ENCODE assay signal across 9 cellular contexts in the genomic region with DNA sequence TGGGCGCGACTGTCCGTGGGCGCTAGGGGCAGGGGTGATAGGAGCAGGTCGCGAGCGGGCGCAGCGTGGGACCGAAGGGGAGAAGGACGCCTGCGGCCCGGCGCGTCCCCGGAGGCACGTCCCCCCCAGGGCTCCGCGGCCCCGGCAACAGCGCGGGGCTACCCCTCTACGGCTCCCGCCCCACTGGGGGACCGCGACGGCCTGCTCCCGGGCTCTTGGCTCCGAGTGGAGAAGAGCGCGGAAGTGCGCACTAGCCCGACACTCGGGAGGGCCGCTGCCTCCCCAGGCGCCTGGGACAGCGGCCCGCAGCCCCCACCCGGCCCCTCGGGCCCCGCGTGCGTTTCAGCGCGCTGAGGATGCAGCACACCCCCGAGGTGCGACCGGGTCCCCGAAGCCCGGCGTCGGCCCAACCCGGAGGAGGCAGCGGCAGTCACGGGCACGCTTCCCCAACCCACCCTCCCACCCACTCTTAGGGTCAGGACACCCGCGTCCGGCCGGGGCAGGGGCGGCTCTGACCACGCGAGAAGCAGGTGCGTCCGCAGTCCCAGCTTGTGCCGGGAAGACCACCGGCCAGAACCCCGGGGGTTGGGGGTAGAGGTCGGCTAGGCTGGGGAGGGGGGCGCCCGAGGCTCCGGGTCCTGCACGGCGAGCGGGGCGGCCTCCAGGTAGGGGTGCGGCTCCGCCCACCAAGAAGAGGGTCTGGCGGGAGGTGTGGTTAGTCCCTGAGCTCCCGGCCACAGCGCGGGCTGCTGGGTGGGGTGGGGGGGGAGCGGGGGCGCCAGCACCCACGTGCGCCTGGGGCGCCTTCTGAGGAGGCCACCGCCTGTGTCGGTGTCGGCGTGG. TPM values are rescaled to one million over a fixed set of nuclear protein-coding genes. Genes with fewer than 3 reads are reported as not detected.
DNase-seq lines count a peak whose midpoint lies in the region; ATAC-seq and TF ChIP-seq lines count a peak whose summit lies in the region.
"Had no signal": no experiment of that assay in that cellular context is flagged by ENCODE, and none has a peak within 500 bp of the region (broad histone marks: within the 10 kb centered on the region; RNA-seq: fewer than 3 reads in every experiment).

No MANE protein-coding gene starts in this region.

- no peak overlapping the region for H3K4me2 ChIP-seq in mesendoderm (ENCODE audit: low read length)

- H3K36me3 ChIP-seq in BE2C = no peaks in the 10 kb centered on the region; the same call in 1 of the 2 replicates
- no peaks in the 10 kb centered on the region for H3K36me3 ChIP-seq in HUES6 (ENCODE audit: control insufficient read depth, insufficient read depth, low read length)
- H3K36me3 ChIP-seq in ectodermal cell (ENCODE audit: control insufficient read depth, insufficient read depth, low read length) = peaks cover 6% of the 10 kb centered on the region
- H3K36me3 ChIP-seq in mesendoderm (ENCODE audit: control insufficient read depth, insufficient read depth, low read length) = no peaks in the 10 kb centered on the region

- H3K9me3 ChIP-seq in BE2C (peaks cover 4% of the 10 kb centered on the region; the same call in 1 of the 2 replicates), HUES6 (ENCODE audit: control insufficient read depth, insufficient read depth, low read depth, low read length) (peaks cover 4% of the 10 kb centered on the region; the same call in 1 of the 2 replicates), ectodermal cell (ENCODE audit: control insufficient read depth, low read length) (no peaks in the 10 kb centered on the region)

- H3K9ac ChIP-seq in HUES6 (ENCODE audit: low read length) (no peak overlapping the region), mesendoderm (ENCODE audit: low read length) (no peak overlapping the region)

- no peaks in the 10 kb centered on the region for H3K4me1 Mint-ChIP-seq in natural killer cell

- no peak overlapping the region for H4K5ac ChIP-seq in mesendoderm (ENCODE audit: low read length)

- H2BK15ac ChIP-seq in mesendoderm (replicated peaks; ENCODE audit: low read depth) = no peak overlapping the region

- no peak overlapping the region for H2BK5ac ChIP-seq in mesendoderm (ENCODE audit: low read length)

- H3K27ac ChIP-seq in HUES6 (ENCODE audit: low read depth, low read length) = no peak overlapping the region
- H3K27ac ChIP-seq in ectodermal cell (ENCODE audit: insufficient read depth, low read depth, low read length, poor library complexity, severe bottlenecking) = no peak overlapping the region
- H3K27ac ChIP-seq in mesendoderm (ENCODE audit: low read depth, low read length) = no peak overlapping the region

- no peak overlapping the region for H2BK120ac ChIP-seq in mesendoderm (ENCODE audit: low read depth, low read length)

- no peak overlapping the region for H3K23ac ChIP-seq in mesendoderm (ENCODE audit: low read length)

- H4K8ac ChIP-seq in mesendoderm (ENCODE audit: low read depth, low read length) = no peak overlapping the region

- DNase-seq in BE2C = no peak
- no peak for DNase-seq in natural killer cell
- DNase-seq in putamen (ENCODE audit: low spot score) = no peak
- no peak for DNase-seq in mesendoderm
- DNase-seq: OCI-M1 had no signal

- no peaks in the 10 kb centered on the region for H3K9me3 Mint-ChIP-seq in natural killer cell

- peaks cover 31 to 35% of the 10 kb centered on the region in 2 donors for H3K27me3 Mint-ChIP-seq in natural killer cell (ENCODE audit: low read depth in 2 of 2)

- H3K36me3 Mint-ChIP-seq in natural killer cell = no peaks in the 10 kb centered on the region

- TF ChIP-seq CTCF in BE2C (IDR thresholded peaks at IDR 0.05; ENCODE audit: low read depth, low read length) (no peak), natural killer cell (IDR thresholded peaks at IDR 0.05) (no peak)

- no peak overlapping the region for H3K18ac ChIP-seq in mesendoderm (ENCODE audit: low read length)

- no peak overlapping the region for H3K27ac Mint-ChIP-seq in natural killer cell

- no peaks in the 10 kb centered on the region for H3K79me1 ChIP-seq in mesendoderm (ENCODE audit: low read length)

- no peaks in the 10 kb centered on the region for H3K79me2 ChIP-seq in mesendoderm (ENCODE audit: control insufficient read depth, insufficient read depth, low read length)

- intact Hi-C loops in natural killer cell (cut with micrococcal nuclease) = no loop called here

- H3K4me1 ChIP-seq in BE2C = no peaks in the 10 kb centered on the region
- no peaks in the 10 kb centered on the region for H3K4me1 ChIP-seq in HUES6 (ENCODE audit: control insufficient read depth, insufficient read depth, low read length)
- H3K4me1 ChIP-seq in ectodermal cell (ENCODE audit: control insufficient read depth, insufficient read depth, low read length) = no peaks in the 10 kb centered on the region
- H3K4me1 ChIP-seq in mesendoderm (ENCODE audit: control insufficient read depth, low read depth, low read length) = no peaks in the 10 kb centered on the region

- no peak overlapping the region for H3K56ac ChIP-seq in mesendoderm (ENCODE audit: low read length)

- WGBS in ectodermal cell, 2 experiments = 11 to 12% methylated on average over 91 of the region's 91 CpGs
- WGBS in mesendoderm (ENCODE audit: extremely low coverage, insufficient coverage, low lambda C conversion rate) = no CpG with 5 or more reads among the region's 91 CpGs

- H3K27me3 ChIP-seq in BE2C (peaks cover 36% of the 10 kb centered on the region), HUES6 (ENCODE audit: control insufficient read depth, insufficient read depth, low read length) (peaks cover 81% of the 10 kb centered on the region), ectodermal cell (ENCODE audit: control insufficient read depth, insufficient read depth, low read length, poor library complexity, severe bottlenecking) (peaks cover 57% of the 10 kb centered on the region), mesendoderm (ENCODE audit: insufficient read depth, low read length, poor library complexity) (peaks cover 6% of the 10 kb centered on the region)

- H3K4ac ChIP-seq in mesendoderm (ENCODE audit: low read depth, low read length) = no peak overlapping the region

- H3K4me3 ChIP-seq in BE2C (ENCODE audit: low read depth, low read length) = 0 out of 2 replicates have a peak overlapping the region, but pooled peaks have one; percentile 64
- H3K4me3 ChIP-seq in HUES6 (ENCODE audit: low read depth, low read length) = peak overlapping the region; percentile 68
- H3K4me3 ChIP-seq in ectodermal cell (ENCODE audit: insufficient read depth, low read depth, low read length) = peak overlapping the region; percentile 74
- H3K4me3 ChIP-seq in mesendoderm (ENCODE audit: low read length) = no peak overlapping the region

- no peak for ATAC-seq in natural killer cell
- ATAC-seq in GM21529 (IDR thresholded peaks at IDR 0.05; ENCODE audit: unreplicated experiment) = no peak
- ATAC-seq in GM18873 (IDR thresholded peaks at IDR 0.05; ENCODE audit: low FRiP score, unreplicated experiment) = no peak

- H3K4me3 Mint-ChIP-seq in natural killer cell = peak overlapping the region; percentile 85

- H2AK5ac ChIP-seq in mesendoderm (ENCODE audit: low read length) = no peak overlapping the region

RNA-seq across cellular contexts. Expression of a gene that starts 18.5 kb away (rescaled TPM):
- polyA plus RNA-seq in BE2C (2012; ENCODE audit: insufficient read depth, insufficient read length, low read depth) = 21.3 TPM
- polyA plus RNA-seq in ectodermal cell (2013, experiment 1 of 4) = 6.4 TPM
- 6.7 TPM for polyA plus RNA-seq in ectodermal cell (2013, experiment 2 of 4)
- polyA plus RNA-seq in ectodermal cell (2013, experiment 3 of 4) = 6.1 TPM
- 6.5 TPM for polyA plus RNA-seq in ectodermal cell (2013, experiment 4 of 4)
- total RNA-seq in natural killer cell = not detected
- polyA plus RNA-seq in mesendoderm (2013, experiment 1 of 2) = 1.2 TPM
- 1.2 TPM for polyA plus RNA-seq in mesendoderm (2013, experiment 2 of 2)

RNA-seq across cellular contexts. Expression of a gene that starts 31.8 kb away (rescaled TPM):
- 102 TPM for polyA plus RNA-seq in BE2C (2012; ENCODE audit: insufficient read depth, insufficient read length, low read depth)
- 54.3 TPM for polyA plus RNA-seq in ectodermal cell (2013, experiment 1 of 4)
- 51.6 TPM for polyA plus RNA-seq in ectodermal cell (2013, experiment 2 of 4)
- 46.0 TPM for polyA plus RNA-seq in ectodermal cell (2013, experiment 3 of 4)
- polyA plus RNA-seq in ectodermal cell (2013, experiment 4 of 4) = 47.1 TPM
- 10 to 100 TPM; 38.7 to 47.6 (median 46.0) TPM for total RNA-seq in natural killer cell
- 40.5 TPM for polyA plus RNA-seq in mesendoderm (2013, experiment 1 of 2)
- 39.0 TPM for polyA plus RNA-seq in mesendoderm (2013, experiment 2 of 2)
